ENCODE assay signal across 8 cellular contexts in genomic region chr1:226187380-226187779, GRCh38. TPM values are rescaled to one million over a fixed set of nuclear protein-coding genes. Genes with fewer than 3 reads are reported as not detected.
DNase-seq lines count a peak whose midpoint lies in the region; ATAC-seq, FAIRE-seq and TF ChIP-seq lines count a peak whose summit lies in the region.

No MANE protein-coding gene starts in this region.

- H3K9me2 ChIP-seq in OCI-LY7 (ENCODE audit: insufficient read depth, low read length): no peaks in the 10 kb centered on the region

- no peak overlapping the region for H3K18ac ChIP-seq in trophoblast cell (ENCODE audit: low read length)

- CTCF ChIA-PET in OCI-LY7 (lab: Charles Lee; ENCODE audit: unreplicated experiment): no interaction called here

- H3K4ac ChIP-seq in trophoblast cell (ENCODE audit: low read depth, low read length): no peak overlapping the region

- H3K4me3 ChIP-seq in DND-41 (ENCODE audit: low read depth in 1 of 2, low read length in 2 of 2) (peak overlapping the region; percentile 57 to 99), OCI-LY7 (ENCODE audit: low read depth, low read length, poor library complexity, severe bottlenecking) (peak overlapping the region; percentile 82), epithelial cell of esophagus (ENCODE audit: low read length) (peak overlapping the region; percentile 87), trophoblast cell (ENCODE audit: low read depth, low read length) (no peak overlapping the region)

- no peak overlapping the region for H3K23ac ChIP-seq in trophoblast cell (ENCODE audit: low read length)

- H4K20me1 ChIP-seq in DND-41 (ENCODE audit: insufficient read depth, low read length): no peaks in the 10 kb centered on the region
- peaks cover 18% of the 10 kb centered on the region for H4K20me1 ChIP-seq in OCI-LY7 (ENCODE audit: insufficient read depth, low read length)

- FAIRE-seq in GM19239 (lab: Jason Lieb, UNC): no peak

- no TSS peak for BruUV-seq in OCI-LY7 (replicated peaks; lab: Mats Ljungman, UMichigan)

- H2BK12ac ChIP-seq in trophoblast cell (ENCODE audit: low read length): no peak overlapping the region

- H3K9ac ChIP-seq in DND-41 (ENCODE audit: low read depth, low read length): peak overlapping the region; percentile 92
- H3K9ac ChIP-seq in trophoblast cell (ENCODE audit: low read length): no peak overlapping the region

- H3K27me3 ChIP-seq in DND-41 (ENCODE audit: insufficient read depth, low read length, poor library complexity) (no peaks in the 10 kb centered on the region), trophoblast cell (ENCODE audit: insufficient read depth, low read length) (no peaks in the 10 kb centered on the region)

- peaks cover 49% of the 10 kb centered on the region for H3K79me2 ChIP-seq in DND-41 (ENCODE audit: insufficient read depth, low read length)
- peaks cover 51% of the 10 kb centered on the region for H3K79me2 ChIP-seq in OCI-LY7 (ENCODE audit: insufficient read depth, low read depth, low read length)
- peaks cover 14% of the 10 kb centered on the region for H3K79me2 ChIP-seq in trophoblast cell (ENCODE audit: control insufficient read depth, insufficient read depth, low read length, poor library complexity)

- no peak overlapping the region for H2BK5ac ChIP-seq in trophoblast cell (ENCODE audit: low read depth, low read length, poor library complexity)

- DNase-seq in DND-41 (no peak), OCI-LY7 (ENCODE audit: low spot score) (no peak), epithelial cell of esophagus (ENCODE audit: low read depth) (no peak), trophoblast cell (no peak), GM19238 (ENCODE audit: insufficient read length, low spot score) (no peak), GM19239 (ENCODE audit: insufficient read length, low spot score) (no peak), DMS153 (lab: John Stamatoyannopoulos, UW) (no peak)

- H3K27ac ChIP-seq in DND-41 (ENCODE audit: low read length) (peak overlapping the region; percentile 86), OCI-LY7 (ENCODE audit: low read depth, low read length, poor library complexity, severe bottlenecking) (peak overlapping the region; percentile 66), trophoblast cell (ENCODE audit: low read depth, low read length) (no peak overlapping the region)

- H2AK5ac ChIP-seq in trophoblast cell (ENCODE audit: low read length): no peak overlapping the region

- no peaks in the 10 kb centered on the region; the same call in none of the 2 replicates for H3K36me3 ChIP-seq in DND-41 (ENCODE audit: insufficient read depth, low read length)
- H3K36me3 ChIP-seq in OCI-LY7 (ENCODE audit: insufficient read depth, low read length): peaks cover 22% of the 10 kb centered on the region
- H3K36me3 ChIP-seq in trophoblast cell (ENCODE audit: control insufficient read depth in 1 of 2, insufficient read depth in 2 of 2, low read length in 2 of 2): no peaks in the 10 kb centered on the region

- ATAC-seq in DND-41 (ENCODE audit: insufficient read depth, low read depth): no peak
- ATAC-seq in GM21786 (IDR thresholded peaks at IDR 0.05; ENCODE audit: unreplicated experiment): no peak

- peaks cover 10% of the 10 kb centered on the region for H3K79me1 ChIP-seq in trophoblast cell (ENCODE audit: low read length)

- peaks cover 35% of the 10 kb centered on the region for H3K4me1 ChIP-seq in DND-41 (ENCODE audit: insufficient read depth, low read length)
- H3K4me1 ChIP-seq in OCI-LY7 (ENCODE audit: insufficient read depth, low read length, poor library complexity, severe bottlenecking): peaks cover 32% of the 10 kb centered on the region
- peaks cover 2 to 3% of the 10 kb centered on the region in 2 experiments for H3K4me1 ChIP-seq in trophoblast cell (ENCODE audit: control insufficient read depth in 1 of 2, insufficient read depth in 2 of 2, low read length in 2 of 2)

- WGBS in trophoblast cell (ENCODE audit: extremely low coverage, insufficient coverage, insufficient read length): no CpG with 5 or more reads among the region's 7 CpGs

- H2AFZ ChIP-seq in DND-41 (ENCODE audit: low read depth, low read length): peak overlapping the region; percentile 91
- H2AFZ ChIP-seq in OCI-LY7 (ENCODE audit: low read length): peak overlapping the region; percentile 82; the same call in 1 of the 2 replicates
- no peak overlapping the region for H2AFZ ChIP-seq in trophoblast cell (ENCODE audit: insufficient read depth, low read length, poor library complexity)

- TF ChIP-seq CTCF in DND-41 (IDR thresholded peaks at IDR 0.05; ENCODE audit: borderline replicate concordance, extremely low read depth, low read length, poor library complexity, severe bottlenecking) (no peak), OCI-LY7 (conservative IDR thresholded peaks at IDR 0.05; ENCODE audit: low read length) (no peak), epithelial cell of esophagus (IDR thresholded peaks at IDR 0.05; ENCODE audit: insufficient read depth, low read depth, low read length, missing control alignments) (no peak)

- H3K14ac ChIP-seq in trophoblast cell (ENCODE audit: low read length): no peak overlapping the region

- intact Hi-C loops in OCI-LY7 (cut with micrococcal nuclease; ENCODE audit: unreplicated experiment): loop anchor here (5.0 kb wide), 1 partner anchor 125 kb away; the partner anchor contains the start of gene H3-3A

- no peak overlapping the region for H4K8ac ChIP-seq in trophoblast cell (ENCODE audit: low read depth, low read length)

- H3K4me2 ChIP-seq in DND-41 (ENCODE audit: insufficient read depth, low read length) (peak overlapping the region; percentile 82), OCI-LY7 (ENCODE audit: low read length) (peak overlapping the region; percentile 87), trophoblast cell (ENCODE audit: low read length) (peak overlapping the region; percentile 83)

- POLR2A ChIA-PET in OCI-LY7 (lab: Charles Lee): interaction anchor here (0.8 kb wide), 1 partner anchor 9 kb away, joined by 3 read pairs; no protein-coding TSS in a partner anchor

- H3K9me3 ChIP-seq in DND-41 (ENCODE audit: insufficient read depth, low read length, severe bottlenecking) (no peaks in the 10 kb centered on the region), OCI-LY7 (ENCODE audit: low read length) (no peaks in the 10 kb centered on the region), trophoblast cell (ENCODE audit: insufficient read depth, low read depth, low read length) (no peaks in the 10 kb centered on the region)

- no peak overlapping the region for H4K91ac ChIP-seq in trophoblast cell (ENCODE audit: low read depth, low read length)

- H2BK120ac ChIP-seq in trophoblast cell (ENCODE audit: insufficient read depth, low read length, poor library complexity): no peak overlapping the region

- H4K12ac ChIP-seq in trophoblast cell (ENCODE audit: low read depth, low read length): no peak overlapping the region

RNA-seq across cellular contexts. Expression of gene ACBD3, which starts 0.8 kb away (rescaled TPM):
- total RNA-seq in OCI-LY7 (2014; rRNA removed; shearing (Covaris generic)): 30.3 and 35.3 TPM in 2 replicates
- 51.7 and 54.1 TPM in 2 replicates for total RNA-seq in OCI-LY7 (2022)
- 46.7 and 46.8 TPM in 2 replicates for polyA plus RNA-seq in trophoblast cell (2013)

RNA-seq across cellular contexts. Expression of gene MIXL1, which starts 36.1 kb away (rescaled TPM):
- 0.28 and 0.82 TPM in 2 replicates for total RNA-seq in OCI-LY7 (2014; rRNA removed; shearing (Covaris generic))
- total RNA-seq in OCI-LY7 (2022): 2.2 and 2.7 TPM in 2 replicates
- polyA plus RNA-seq in trophoblast cell (2013): 2.0 and 2.1 TPM in 2 replicates
